9 cellular contexts compared by ENCODE assay signal in the genomic region with DNA sequence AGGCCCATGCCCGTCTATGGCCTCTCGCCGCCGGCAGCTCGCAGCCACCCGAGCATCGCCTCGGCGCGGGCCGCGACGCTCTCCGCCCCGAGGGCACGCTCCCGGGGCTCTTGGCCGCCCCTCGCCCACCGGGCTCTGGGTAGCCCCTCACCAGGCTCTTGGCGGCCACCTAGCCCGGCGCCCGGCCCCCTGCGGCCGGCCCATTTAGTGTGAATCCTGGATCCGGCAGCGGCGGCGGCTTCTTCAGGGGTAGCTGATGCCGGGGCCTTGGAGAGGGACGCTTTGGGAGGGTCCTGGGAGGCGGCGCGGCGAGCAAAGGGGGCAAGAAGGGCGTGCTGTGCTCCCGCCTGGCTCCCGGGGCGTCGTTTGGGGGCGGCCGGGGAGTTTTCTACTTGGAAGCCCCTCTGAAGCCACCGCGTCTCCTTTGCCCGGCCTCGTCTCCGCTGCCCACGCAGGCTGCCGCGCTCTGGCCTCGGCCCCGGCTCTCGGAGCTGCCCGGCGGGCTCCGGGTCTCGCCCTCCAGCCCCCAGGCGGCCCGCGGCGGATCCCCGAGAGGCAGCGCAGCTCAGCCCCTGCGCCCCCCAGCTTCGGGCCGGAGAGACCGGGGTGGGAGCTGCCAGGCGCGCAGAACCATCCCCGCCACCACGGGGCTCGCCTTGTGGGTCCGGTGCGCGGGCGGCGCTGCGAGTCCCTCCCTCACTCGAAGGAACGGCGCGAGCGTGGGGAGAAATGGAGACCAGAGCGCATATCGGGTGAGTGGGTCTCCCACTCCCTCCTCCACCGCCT. TPM values are rescaled to one million over a fixed set of nuclear protein-coding genes. Genes with fewer than 3 reads are reported as not detected.
DNase-seq lines count a peak whose midpoint lies in the region; ATAC-seq and TF ChIP-seq lines count a peak whose summit lies in the region.
"Had no signal": no experiment of that assay in that cellular context is flagged by ENCODE, and none has a peak within 500 bp of the region (broad histone marks: within the 10 kb centered on the region; RNA-seq: fewer than 3 reads in every experiment).

No MANE protein-coding gene starts in this region.

- H3K27me3 ChIP-seq in Peyer's patch, result peaks cover 0 to 12% of the 10 kb centered on the region in 2 donors
- H3K27me3 ChIP-seq in iPS-20b (ENCODE audit: insufficient read depth, low read length), result peaks cover 71% of the 10 kb centered on the region
- peaks cover 85% of the 10 kb centered on the region for H3K27me3 ChIP-seq in smooth muscle cell (ENCODE audit: low read depth)

- H2AFZ ChIP-seq in smooth muscle cell (ENCODE audit: low read depth), result peak overlapping the region; percentile 90

- H3K4me3 ChIP-seq in Peyer's patch (peak overlapping the region in 3 of 4 donors; percentile 22 to 50 (median 45)), iPS-20b (ENCODE audit: low read length) (peak overlapping the region; percentile 67; the same call in 1 of the 2 replicates), smooth muscle cell (peak overlapping the region; percentile 64)

- H3K9me3 ChIP-seq in Peyer's patch, result no peaks in the 10 kb centered on the region
- H3K9me3 ChIP-seq in iPS-20b (ENCODE audit: insufficient read depth, low read depth, low read length), result no peaks in the 10 kb centered on the region
- H3K9me3 ChIP-seq in smooth muscle cell (replicated peaks; ENCODE audit: low read depth), result no peaks in the 10 kb centered on the region

- H4K20me1 ChIP-seq in smooth muscle cell (ENCODE audit: low read depth), result no peaks in the 10 kb centered on the region

- DNase-seq in Peyer's patch (no peak), smooth muscle cell (lab: John Stamatoyannopoulos, UW; ENCODE audit: unreplicated experiment) (no peak), OCI-M2 (lab: John Stamatoyannopoulos, UW; ENCODE audit: unreplicated experiment) (no peak), NCI-H187 treated with DMSO at 0.1 percent for 48 hours (lab: John Stamatoyannopoulos, UW) (no peak)
- DNase-seq in activated CD8-positive, alpha-beta memory T cell treated with anti-CD3 and anti-CD28 coated beads for 24 hours, result no peak
- DNase-seq: activated B cell treated with CpG ODN at 0.5 μM for 24 hours had no signal

- no peaks in the 10 kb centered on the region for H3K79me2 ChIP-seq in smooth muscle cell (ENCODE audit: low read depth)

- TF ChIP-seq CTCF in Peyer's patch (IDR thresholded peaks at IDR 0.05), result no peak
- TF ChIP-seq CTCF in smooth muscle cell (IDR thresholded peaks at IDR 0.05; ENCODE audit: borderline replicate concordance, insufficient read depth, poor library complexity, severe bottlenecking), result no peak

- ATAC-seq in GM18511 (IDR thresholded peaks at IDR 0.05; ENCODE audit: unreplicated experiment) (peak; percentile 28), HG03432 (IDR thresholded peaks at IDR 0.05; ENCODE audit: unreplicated experiment) (no peak)

- peaks cover 0 to 14% (median 0%) of the 10 kb centered on the region in 4 donors for H3K4me1 ChIP-seq in Peyer's patch
- peaks cover 39% of the 10 kb centered on the region for H3K4me1 ChIP-seq in iPS-20b (ENCODE audit: insufficient read depth, low read length)
- H3K4me1 ChIP-seq in smooth muscle cell (ENCODE audit: low read depth), result peaks cover 10% of the 10 kb centered on the region

- TF ChIP-seq POLR2A in Peyer's patch (IDR thresholded peaks at IDR 0.05), result no peak

- no peaks in the 10 kb centered on the region for H3K36me3 ChIP-seq in Peyer's patch
- H3K36me3 ChIP-seq in iPS-20b (ENCODE audit: insufficient read depth, low read depth, low read length), result no peaks in the 10 kb centered on the region
- H3K36me3 ChIP-seq in smooth muscle cell (ENCODE audit: low read depth), result no peaks in the 10 kb centered on the region

- peak overlapping the region; percentile 97 for H3K4me2 ChIP-seq in smooth muscle cell

- H3K9ac ChIP-seq in iPS-20b (ENCODE audit: low read depth, low read length), result peak overlapping the region; percentile 35; the same call in 1 of the 2 replicates
- no peak overlapping the region for H3K9ac ChIP-seq in smooth muscle cell (ENCODE audit: low read depth)

- 2% methylated on average over 49 of the region's 87 CpGs for WGBS in smooth muscle cell (ENCODE audit: low lambda C conversion rate)

- no peaks in the 10 kb centered on the region for H3F3A ChIP-seq in smooth muscle cell (ENCODE audit: low read depth)

- H3K27ac ChIP-seq in Peyer's patch, result no peak overlapping the region
- H3K27ac ChIP-seq in iPS-20b (ENCODE audit: low read length), result no peak overlapping the region
- H3K27ac ChIP-seq in smooth muscle cell (ENCODE audit: low read depth), result no peak overlapping the region

RNA-seq across cellular contexts. Expression of a gene that starts 0.5 kb away (rescaled TPM):
- total RNA-seq in Peyer's patch (1 to 10 TPM in 3 of 4 donors, under 1 TPM in 1; 0.85 to 5.8 (median 4.5) TPM), smooth muscle cell (4.7 and 10.4 TPM in 2 replicates)
- 1.3 and 2.3 TPM in 2 replicates for polyA plus RNA-seq in smooth muscle cell
- total RNA-seq: activated B cell treated with CpG ODN at 0.5 μM for 24 hours had no signal
